8 cellular contexts compared by ENCODE assay signal in genomic region chr5:173017087-173017486, GRCh38. TPM values are rescaled to one million over a fixed set of nuclear protein-coding genes. Genes with fewer than 3 reads are reported as not detected.
DNase-seq lines count a peak whose midpoint lies in the region; ATAC-seq and TF ChIP-seq lines count a peak whose summit lies in the region.
"Not testable (repeated sequence)": the region's sequence is repeated elsewhere in the genome, so short reads cannot be mapped to it uniquely, and the experiment has no call there.

No MANE protein-coding gene starts in this region.

- not testable (repeated sequence) for H2BK15ac ChIP-seq in mesenchymal stem cell (ENCODE audit: low read depth, poor library complexity, severe bottlenecking)

- H3K4ac ChIP-seq in mesenchymal stem cell (ENCODE audit: low read depth in 1 of 2, low read length in 2 of 2), result not testable (repeated sequence)

- H2BK5ac ChIP-seq in mesenchymal stem cell (ENCODE audit: low read depth, low read length, poor library complexity, severe bottlenecking), result not testable (repeated sequence)

- peaks cover 31% of the 10 kb centered on the region for H3F3A ChIP-seq in PC-9 (ENCODE audit: insufficient read depth, low read depth)

- ATAC-seq in central memory CD8-positive, alpha-beta T cell (replicated peaks; ENCODE audit: extremely low read depth, poor library complexity, severe bottlenecking); heart left ventricle: not testable (repeated sequence)

- H2AFZ ChIP-seq in PC-9; mesenchymal stem cell (ENCODE audit: low read depth, low read length): not testable (repeated sequence)

- H2BK120ac ChIP-seq in mesenchymal stem cell (ENCODE audit: low read depth, low read length), result not testable (repeated sequence)

- H3K27ac ChIP-seq in PC-9, result peak overlapping the region; percentile 74
- H3K27ac ChIP-seq in heart left ventricle, result peak overlapping the region in 11 of 12 donors; percentile 46 to 88 (median 78)
- H3K27ac ChIP-seq in mesenchymal stem cell (ENCODE audit: low read length, poor library complexity, severe bottlenecking), result peak overlapping the region; percentile 76
- peak overlapping the region; percentile 60 to 81 for H3K27ac ChIP-seq in prostate gland
- peak overlapping the region; percentile 59 for H3K27ac ChIP-seq in suprapubic skin

- peak overlapping the region; percentile 16; the same call in 1 of the 2 replicates for H3K4me3 ChIP-seq in PC-9
- H3K4me3 ChIP-seq in heart left ventricle, prostate gland, suprapubic skin: not testable (repeated sequence)
- H3K4me3 ChIP-seq in mesenchymal stem cell (ENCODE audit: insufficient read depth in 1 of 2, low read depth in 1 of 2, low read length in 2 of 2), result peak overlapping the region in 1 of 2 experiments; percentile 30

- H3K23ac ChIP-seq in mesenchymal stem cell (ENCODE audit: low read length in 2 of 2), result not testable (repeated sequence)

- H3K36me3 ChIP-seq in PC-9 (ENCODE audit: low read depth); prostate gland: not testable (repeated sequence)
- H3K36me3 ChIP-seq in heart left ventricle (peaks cover 0 to 20% (median 13%) of the 10 kb centered on the region in 9 donors), mesenchymal stem cell (ENCODE audit: control insufficient read depth in 1 of 2, insufficient read depth in 2 of 2, low read depth in 1 of 2, low read length in 2 of 2) (peaks cover 8 to 24% of the 10 kb centered on the region in 2 experiments), suprapubic skin (peaks cover 15% of the 10 kb centered on the region)

- peak overlapping the region; percentile 69 for H3K4me2 ChIP-seq in PC-9
- H3K4me2 ChIP-seq in mesenchymal stem cell (ENCODE audit: low read length, poor library complexity, severe bottlenecking), result not testable (repeated sequence)

- H3K4me3 Mint-ChIP-seq in CD14-positive monocyte; activated T-helper 2 cell treated with anti-CD3 and anti-CD28 coated beads, Interferon-gamma antibody, Interleukin-2, Interleukin-4, amounts not matched to agents 10 μg/mL and 5 μg/mL and 100 μg/mL, durations not matched to agents 14 hours and 24 hours and 36 hours (ENCODE audit: low read depth); central memory CD8-positive, alpha-beta T cell: not testable (repeated sequence)

- not testable (repeated sequence) for H3K27me3 ChIP-seq in PC-9 (ENCODE audit: insufficient read depth, low read depth); heart left ventricle; mesenchymal stem cell (ENCODE audit: control insufficient read depth in 1 of 2, insufficient read depth in 1 of 2, low read length in 2 of 2); prostate gland (replicated peaks; ENCODE audit: insufficient read depth); suprapubic skin

- peaks cover 24 to 35% of the 10 kb centered on the region in 2 donors for H3K36me3 Mint-ChIP-seq in CD14-positive monocyte
- peaks cover 39% of the 10 kb centered on the region for H3K36me3 Mint-ChIP-seq in activated T-helper 2 cell treated with anti-CD3 and anti-CD28 coated beads, Interferon-gamma antibody, Interleukin-2, Interleukin-4, amounts not matched to agents 10 μg/mL and 5 μg/mL and 100 μg/mL, durations not matched to agents 14 hours and 24 hours and 36 hours (ENCODE audit: low read depth)
- H3K36me3 Mint-ChIP-seq in central memory CD8-positive, alpha-beta T cell (ENCODE audit: insufficient read depth), result peaks cover 16% of the 10 kb centered on the region

- CTCF ChIA-PET in PC-9 (lab: Charles Lee), result interaction anchor here (1.1 kb wide), 1 partner anchor 33 kb away, joined by 6 read pairs; the partner anchor contains the start of gene ATP6V0E1

- H2AK5ac ChIP-seq in mesenchymal stem cell (ENCODE audit: low read length, severe bottlenecking), result peak overlapping the region; percentile 45

- H3K9ac ChIP-seq in mesenchymal stem cell (ENCODE audit: low read length), result peak overlapping the region; percentile 66

- not testable (repeated sequence) for TF ChIP-seq POLR2A in heart left ventricle (IDR thresholded peaks at IDR 0.05); prostate gland (IDR thresholded peaks at IDR 0.05); suprapubic skin (IDR thresholded peaks at IDR 0.05)

- 90 to 97% (median 92%) methylated on average over 15 of the region's 15 CpGs for WGBS in heart left ventricle, 4 donors
- WGBS in mesenchymal stem cell, result 98% methylated on average over 14 of the region's 15 CpGs
- WGBS in prostate gland, result 91% methylated on average over 15 of the region's 15 CpGs
- 90% methylated on average over 15 of the region's 15 CpGs for WGBS in suprapubic skin

- not testable (repeated sequence) for H2BK12ac ChIP-seq in mesenchymal stem cell (ENCODE audit: low read length in 2 of 2)

- H3K14ac ChIP-seq in mesenchymal stem cell (ENCODE audit: low read length in 2 of 2), result not testable (repeated sequence)

- H3K79me2 ChIP-seq in PC-9 (ENCODE audit: low read depth), result peaks cover 68% of the 10 kb centered on the region

- H4K20me1 ChIP-seq in PC-9 (ENCODE audit: insufficient read depth), result peaks cover 20% of the 10 kb centered on the region; the same call in 1 of the 2 replicates

- peak overlapping the region; percentile 38 to 89 (median 82) for H3K27ac Mint-ChIP-seq in CD14-positive monocyte
- peak overlapping the region; percentile 48 for H3K27ac Mint-ChIP-seq in activated T-helper 2 cell treated with anti-CD3 and anti-CD28 coated beads, Interferon-gamma antibody, Interleukin-2, Interleukin-4, amounts not matched to agents 10 μg/mL and 5 μg/mL and 100 μg/mL, durations not matched to agents 14 hours and 24 hours and 36 hours
- H3K27ac Mint-ChIP-seq in central memory CD8-positive, alpha-beta T cell (ENCODE audit: low read depth), result peak overlapping the region; percentile 72

- peaks cover 22% of the 10 kb centered on the region for H3K79me1 ChIP-seq in mesenchymal stem cell (replicated peaks; ENCODE audit: low read length, poor library complexity, severe bottlenecking)

- intact Hi-C loops in CD14-positive monocyte (cut with micrococcal nuclease); activated T-helper 2 cell treated with anti-CD3 and anti-CD28 coated beads, Interferon-gamma antibody, Interleukin-2, Interleukin-4, amounts not matched to agents 10 μg/mL and 5 μg/mL and 100 μg/mL, durations not matched to agents 14 hours and 24 hours and 36 hours (cut with micrococcal nuclease): not testable (repeated sequence)
- intact Hi-C loops in PC-9 (cut with micrococcal nuclease; ENCODE audit: unreplicated experiment) (loop anchor here (5.0 kb wide), 1 partner anchor 40 kb away; the partner anchor contains the start of gene CREBRF), heart left ventricle (cut with DNase I) (loop anchor here in 3 of 10 donors (5.0 to 10.0 kb wide), 2 partner anchors 40 to 128 kb away; partner anchors contain the start of genes BNIP1 (in 2 of the 3) and CREBRF (in 1 of the 3)), prostate gland (cut with DNase I) (loop anchor here (5.0 kb wide), 1 partner anchor 40 kb away; the partner anchor contains the start of gene CREBRF)

- not testable (repeated sequence) for H4K91ac ChIP-seq in mesenchymal stem cell (ENCODE audit: low read length)

- H3K9me3 ChIP-seq in PC-9 (ENCODE audit: insufficient read depth, low read depth); heart left ventricle; mesenchymal stem cell (ENCODE audit: control insufficient read depth, low read length); prostate gland; suprapubic skin: not testable (repeated sequence)

- not testable (repeated sequence) for H3K9me2 ChIP-seq in PC-9 (ENCODE audit: insufficient read depth)

- H3K27me3 Mint-ChIP-seq in CD14-positive monocyte (ENCODE audit: low read depth in 3 of 3); activated T-helper 2 cell treated with anti-CD3 and anti-CD28 coated beads, Interferon-gamma antibody, Interleukin-2, Interleukin-4, amounts not matched to agents 10 μg/mL and 5 μg/mL and 100 μg/mL, durations not matched to agents 14 hours and 24 hours and 36 hours (ENCODE audit: low read depth); central memory CD8-positive, alpha-beta T cell: not testable (repeated sequence)

- DNase-seq in CD14-positive monocyte (ENCODE audit: low spot score); PC-9; activated T-helper 2 cell treated with anti-CD3 and anti-CD28 coated beads, Interferon-gamma antibody, Interleukin-2, Interleukin-4, amounts not matched to agents 10 μg/mL and 5 μg/mL and 100 μg/mL, durations not matched to agents 14 hours and 24 hours and 36 hours (ENCODE audit: low spot score); central memory CD8-positive, alpha-beta T cell (ENCODE audit: low spot score in 2 of 2); heart left ventricle; mesenchymal stem cell; prostate gland (ENCODE audit: low spot score); suprapubic skin (ENCODE audit: low spot score in 2 of 2): not testable (repeated sequence)

- not testable (repeated sequence) for TF ChIP-seq EP300 in suprapubic skin (IDR thresholded peaks at IDR 0.05)

- peaks cover 34% of the 10 kb centered on the region for H3K4me1 ChIP-seq in PC-9 (replicated peaks; ENCODE audit: insufficient read depth)
- H3K4me1 ChIP-seq in heart left ventricle, result peaks cover 5 to 79% (median 35%) of the 10 kb centered on the region in 12 donors
- not testable (repeated sequence) for H3K4me1 ChIP-seq in mesenchymal stem cell (ENCODE audit: control insufficient read depth, insufficient read depth, low read depth, low read length)
- H3K4me1 ChIP-seq in prostate gland (replicated peaks), result peaks cover 17% of the 10 kb centered on the region
- peaks cover 35% of the 10 kb centered on the region for H3K4me1 ChIP-seq in suprapubic skin

- not testable (repeated sequence) for H3K9me3 Mint-ChIP-seq in CD14-positive monocyte; activated T-helper 2 cell treated with anti-CD3 and anti-CD28 coated beads, Interferon-gamma antibody, Interleukin-2, Interleukin-4, amounts not matched to agents 10 μg/mL and 5 μg/mL and 100 μg/mL, durations not matched to agents 14 hours and 24 hours and 36 hours; central memory CD8-positive, alpha-beta T cell

- H3K18ac ChIP-seq in mesenchymal stem cell (ENCODE audit: low read depth in 1 of 2, low read length in 2 of 2), result not testable (repeated sequence)

- TF ChIP-seq CTCF in CD14-positive monocyte (IDR thresholded peaks at IDR 0.05); PC-9 (conservative IDR thresholded peaks at IDR 0.05); heart left ventricle (IDR thresholded peaks at IDR 0.05); prostate gland (IDR thresholded peaks at IDR 0.05); suprapubic skin (IDR thresholded peaks at IDR 0.05): not testable (repeated sequence)

- H4K8ac ChIP-seq in mesenchymal stem cell (ENCODE audit: low read length), result not testable (repeated sequence)

- BruUV-seq in PC-9 (replicated peaks; lab: Mats Ljungman, UMichigan), result not testable (repeated sequence)

- H3K4me1 Mint-ChIP-seq in CD14-positive monocyte, result peaks cover 74% of the 10 kb centered on the region
- peaks cover 16% of the 10 kb centered on the region for H3K4me1 Mint-ChIP-seq in activated T-helper 2 cell treated with anti-CD3 and anti-CD28 coated beads, Interferon-gamma antibody, Interleukin-2, Interleukin-4, amounts not matched to agents 10 μg/mL and 5 μg/mL and 100 μg/mL, durations not matched to agents 14 hours and 24 hours and 36 hours (ENCODE audit: low read depth)
- H3K4me1 Mint-ChIP-seq in central memory CD8-positive, alpha-beta T cell, result peaks cover 46% of the 10 kb centered on the region

- POLR2A ChIA-PET in PC-9 (lab: Charles Lee; ENCODE audit: unreplicated experiment), result interaction anchor here (0.5 to 0.6 kb wide), 2 partner anchors 34 to 585 kb away, joined by 3 read pairs; partner anchors contain the start of gene ATP6V0E1

RNA-seq across cellular contexts. Expression of gene ATP6V0E1, which starts 33.5 kb away (rescaled TPM):
- polyA plus RNA-seq in CD14-positive monocyte, result 100 to 1,000 TPM; 698 to 760 TPM
- 190 and 251 TPM in 2 replicates for total RNA-seq in PC-9 (2021)
- 147 and 148 TPM in 2 replicates for total RNA-seq in activated T-helper 2 cell treated with anti-CD3 and anti-CD28 coated beads, Interferon-gamma antibody, Interleukin-2, Interleukin-4, amounts not matched to agents 10 μg/mL and 5 μg/mL and 100 μg/mL, durations not matched to agents 14 hours and 24 hours and 36 hours
- total RNA-seq in heart left ventricle, result 100 to 1,000 TPM; 127 to 225 (median 196) TPM
- polyA plus RNA-seq in heart left ventricle, result 100 to 1,000 TPM; 238 to 242 TPM
- 462 TPM for polyA plus RNA-seq in mesenchymal stem cell (2013, experiment 1 of 2)
- 468 TPM for polyA plus RNA-seq in mesenchymal stem cell (2013, experiment 2 of 2)
- 100 to 1,000 TPM; 171 to 232 TPM for total RNA-seq in prostate gland
- total RNA-seq in suprapubic skin, result 10 to 100 TPM; 73.7 to 91.3 (median 82.1) TPM

RNA-seq across cellular contexts. Expression of gene CREBRF, which starts 39.1 kb away (rescaled TPM):
- polyA plus RNA-seq in CD14-positive monocyte (10 to 100 TPM; 23.1 to 27.6 TPM), heart left ventricle (1 to 10 TPM; 2.7 to 7.0 TPM)
- total RNA-seq in PC-9 (2021) (16.9 and 21.9 TPM in 2 replicates), heart left ventricle (10 to 100 TPM; 13.5 to 47.7 (median 24.0) TPM), prostate gland (10 to 100 TPM; 21.5 to 52.3 TPM), suprapubic skin (10 to 100 TPM; 21.8 to 65.5 (median 28.5) TPM)
- total RNA-seq in activated T-helper 2 cell treated with anti-CD3 and anti-CD28 coated beads, Interferon-gamma antibody, Interleukin-2, Interleukin-4, amounts not matched to agents 10 μg/mL and 5 μg/mL and 100 μg/mL, durations not matched to agents 14 hours and 24 hours and 36 hours, result 8.4 and 8.7 TPM in 2 replicates
- 10.4 TPM for polyA plus RNA-seq in mesenchymal stem cell (2013, experiment 1 of 2)
- 9.7 TPM for polyA plus RNA-seq in mesenchymal stem cell (2013, experiment 2 of 2)

RNA-seq across cellular contexts. Expression of gene RPL26L1, which starts 57.9 kb away (rescaled TPM):
- polyA plus RNA-seq in CD14-positive monocyte, result 10 to 100 TPM; 58.6 to 60.9 TPM
- total RNA-seq in PC-9 (2021), result 54.4 and 87.1 TPM in 2 replicates
- 59.1 and 64.3 TPM in 2 replicates for total RNA-seq in activated T-helper 2 cell treated with anti-CD3 and anti-CD28 coated beads, Interferon-gamma antibody, Interleukin-2, Interleukin-4, amounts not matched to agents 10 μg/mL and 5 μg/mL and 100 μg/mL, durations not matched to agents 14 hours and 24 hours and 36 hours
- total RNA-seq in heart left ventricle, result 10 to 100 TPM; 19.8 to 36.7 (median 29.5) TPM
- 10 to 100 TPM; 50.3 to 79.5 TPM for polyA plus RNA-seq in heart left ventricle
- polyA plus RNA-seq in mesenchymal stem cell (2013, experiment 1 of 2), result 77.2 TPM
- 75.2 TPM for polyA plus RNA-seq in mesenchymal stem cell (2013, experiment 2 of 2)
- total RNA-seq in prostate gland, result 10 to 100 TPM; 20.4 to 47.6 TPM
- 10 to 100 TPM; 14.2 to 30.7 (median 21.9) TPM for total RNA-seq in suprapubic skin
